ENCODE assay signal across 8 cellular contexts in the genomic region with DNA sequence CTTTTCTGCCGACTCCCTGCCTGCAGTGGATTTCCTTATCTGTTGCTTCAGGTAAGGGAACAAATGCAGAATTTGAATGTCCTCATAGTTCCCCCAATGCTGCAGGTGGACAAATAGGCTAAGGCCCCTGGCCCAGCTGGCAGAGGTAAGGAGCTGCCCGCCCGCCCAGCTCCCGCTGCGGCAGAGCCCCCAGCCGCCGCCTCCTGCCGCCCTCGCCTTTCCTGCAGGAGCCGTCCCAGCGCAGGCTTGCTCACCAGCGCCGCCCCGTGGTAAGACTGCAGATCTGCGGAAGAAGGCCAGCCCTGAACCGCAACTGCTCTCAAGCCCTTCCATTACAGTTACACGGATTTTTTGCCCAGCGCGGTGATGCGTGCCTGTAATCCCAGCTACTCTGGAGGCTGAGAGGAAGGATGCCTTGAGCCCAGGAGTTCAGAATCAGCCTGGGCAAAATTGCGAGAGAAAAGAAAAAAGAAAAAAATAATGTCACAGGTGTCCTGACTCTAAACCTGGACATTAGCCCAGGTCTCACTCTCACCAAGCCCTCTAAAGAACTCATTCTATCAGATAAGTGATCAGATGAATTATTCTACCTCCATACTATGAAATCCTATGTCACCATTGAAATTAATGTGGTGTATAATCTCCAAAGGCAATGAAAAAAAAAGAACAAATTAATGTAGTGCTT. TPM values are rescaled to one million over a fixed set of nuclear protein-coding genes. Genes with fewer than 3 reads are reported as not detected.
DNase-seq lines count a peak whose midpoint lies in the region; ATAC-seq, FAIRE-seq and TF ChIP-seq lines count a peak whose summit lies in the region.

No MANE protein-coding gene starts in this region.

- in situ Hi-C loops in T47D (cut with HindIII; ENCODE audit: low pct_unique_long_range_greater_than_20kb, low sequenced_read_pairs), result no loop called here

- peak; percentile 61 for DNase-seq in GM12892 (ENCODE audit: insufficient read length)
- peak; percentile 55 for DNase-seq in NCI-H1694 treated with DMSO at 0.1 percent for 48 hours (lab: John Stamatoyannopoulos, UW)
- peak; percentile 31 to 61 for DNase-seq in T47D (ENCODE audit: low read depth in 1 of 2, low spot score in 1 of 2)
- peak; percentile 55 for DNase-seq in stimulated activated CD4-positive, alpha-beta T cell treated with anti-CD3 and anti-CD28 coated beads, Interleukin-12 subunit alpha, Interleukin-12 subunit beta, amount 100 ng/mL, for 4 hours

- no peak for ATAC-seq in GM18870 (IDR thresholded peaks at IDR 0.05; ENCODE audit: unreplicated experiment)

- no peak overlapping the region for H3K27ac ChIP-seq in 22Rv1
- H3K27ac ChIP-seq in VCaP, result peak overlapping the region; percentile 14; the same call in 1 of the 2 replicates

- no peak for TF ChIP-seq POLR2A in GM12892 (IDR thresholded peaks at IDR 0.05; ENCODE audit: low read depth, low read length)

- FAIRE-seq in GM12892 (lab: Jason Lieb, UNC), result peak; percentile 98
- peak; percentile 21 for FAIRE-seq in islet of Langerhans (lab: Jason Lieb, UNC)

- TF ChIP-seq CTCF in 22Rv1 (IDR thresholded peaks at IDR 0.05) (peak; percentile 99), VCaP (conservative IDR thresholded peaks at IDR 0.05) (peak; percentile 97)

RNA-seq across cellular contexts. Expression of a gene that starts 51.2 kb away (rescaled TPM):
- 10.9 TPM for polyA plus RNA-seq in GM12892 (2012; ENCODE audit: missing spikeins)
